Comparison of ENCODE assay signal across 33 cellular contexts in the genomic region with DNA sequence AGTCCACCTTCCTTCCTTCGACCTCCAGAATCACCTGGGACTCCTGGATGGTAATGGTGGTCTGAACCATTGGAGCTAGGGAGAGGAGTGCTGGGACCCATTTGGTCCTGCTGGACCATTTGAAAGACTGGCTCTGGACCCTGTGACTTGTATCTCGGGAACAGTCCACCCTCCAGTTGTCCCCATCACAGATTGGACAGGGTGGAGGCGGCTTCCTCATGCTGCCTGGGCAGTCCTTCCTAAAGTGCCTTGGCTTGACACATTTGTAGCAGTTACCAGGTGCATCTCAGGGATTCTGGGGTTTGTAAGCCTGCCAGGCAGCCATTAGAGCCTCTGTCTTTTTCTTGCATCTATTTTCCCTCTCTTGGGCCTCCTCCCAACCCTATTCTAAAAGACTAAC.
"Had no signal": no experiment of that assay in that cellular context is flagged by ENCODE, and none has a peak within 500 bp of the region (broad histone marks: within the 10 kb centered on the region; RNA-seq: fewer than 3 reads in every experiment).

No MANE protein-coding gene starts in this region.

- DNase-seq: Karpas-422, Kasumi-1, MG63, MM.1S, MV-4-11, NCI-H1048, NCI-H1092, NCI-H1092 treated with DMSO at 0.1 percent for 48 hours, NCI-H1105, NCI-H1105 treated with DMSO at 0.1 percent for 48 hours, NCI-H1417, NCI-H1417 treated with DMSO at 0.1 percent for 48 hours, NCI-H1436, NCI-H1436 treated with DMSO at 0.1 percent for 48 hours, NCI-H146, NCI-H1694, NCI-H1694 treated with DMSO at 0.1 percent for 48 hours, NCI-H187, NCI-H187 treated with DMSO at 0.1 percent for 48 hours, NCI-H1930, NCI-H2029, NCI-H2029 treated with DMSO at 0.1 percent for 48 hours, NCI-H2081, NCI-H2081 treated with DMSO at 0.1 percent for 48 hours, NCI-H2107, NCI-H2171, NCI-H2171 treated with DMSO at 0.1 percent for 48 hours, NCI-H2227 treated with DMSO at 0.1 percent for 48 hours, NCI-H226, NCI-H345, NCI-H446, NCI-H446 treated with DMSO at 0.1 percent for 48 hours, NCI-H510A had no signal
